ENCODE assay signal across 9 cellular contexts in genomic region chr2:64731306-64731654, GRCh38.
A peak's percentile ranks its signal among the peaks of the same experiment; 100 is the strongest.
DNase-seq lines count a peak whose midpoint lies in the region; ATAC-seq, FAIRE-seq and TF ChIP-seq lines count a peak whose summit lies in the region.
"Had no signal": no experiment of that assay in that cellular context is flagged by ENCODE, and none has a peak within 500 bp of the region (broad histone marks: within the 10 kb centered on the region; RNA-seq: fewer than 3 reads in every experiment).

No MANE protein-coding gene starts in this region.

- H3K4me3 Mint-ChIP-seq in CD8-positive, alpha-beta T cell, result peak overlapping the region; percentile 87

- ATAC-seq in CD8-positive, alpha-beta T cell, result no peak
- ATAC-seq in Panc1 (no peak), pancreas (no peak), HG02571 (IDR thresholded peaks at IDR 0.05; ENCODE audit: unreplicated experiment) (no peak)

- BruUV-seq in Panc1 (replicated peaks; lab: Mats Ljungman, UMichigan), result no TSS peak

- 43% methylated on average over 3 of the region's 3 CpGs for WGBS in esophagus muscularis mucosa
- WGBS in pancreas, 2 donors, result 46 to 61% methylated on average over 3 of the region's 3 CpGs

- no peak for TF ChIP-seq POLR2A in esophagus muscularis mucosa (IDR thresholded peaks at IDR 0.05; ENCODE audit: low read depth)

- POLR2A ChIA-PET in CD8-positive, alpha-beta T cell (lab: Charles Lee), result interaction anchor here (1.2 to 3.5 kb wide), 3 partner anchors 12 to 79 kb away, joined by 3 to 14 read pairs (median 4); partner anchors contain the start of gene SERTAD2
- POLR2A ChIA-PET in Panc1 (lab: Charles Lee), result no interaction called here

- peaks cover 38% of the 10 kb centered on the region for H3K4me1 ChIP-seq in CD8-positive, alpha-beta T cell (ENCODE audit: insufficient read depth, low read length)
- H3K4me1 ChIP-seq in Panc1 (ENCODE audit: control insufficient read depth, insufficient read depth, low read length) (peaks cover 51% of the 10 kb centered on the region), esophagus muscularis mucosa (peaks cover 8 to 38% (median 30%) of the 10 kb centered on the region in 4 donors), pancreas (peaks cover 5 to 29% (median 8%) of the 10 kb centered on the region in 3 donors)

- H3K36me3 ChIP-seq in CD8-positive, alpha-beta T cell (ENCODE audit: insufficient read depth, low read length), result no peaks in the 10 kb centered on the region
- H3K36me3 ChIP-seq in Panc1 (ENCODE audit: control insufficient read depth, insufficient read depth, low read length) (no peaks in the 10 kb centered on the region), esophagus muscularis mucosa (no peaks in the 10 kb centered on the region), pancreas (no peaks in the 10 kb centered on the region)

- no peak for TF ChIP-seq EP300 in esophagus muscularis mucosa (IDR thresholded peaks at IDR 0.05)

- CTCF ChIA-PET in CD8-positive, alpha-beta T cell (lab: Charles Lee), result interaction anchor here (0.8 to 1.2 kb wide), 4 partner anchors 9 to 85 kb away, joined by 3 to 6 read pairs (median 4); partner anchors contain the start of gene SERTAD2
- CTCF ChIA-PET in Panc1 (lab: Charles Lee), result no interaction called here

- TF ChIP-seq CTCF in CD8-positive, alpha-beta T cell (IDR thresholded peaks at IDR 0.05), result no peak
- TF ChIP-seq CTCF in Panc1 (IDR thresholded peaks at IDR 0.05), result no peak
- TF ChIP-seq CTCF in esophagus muscularis mucosa (IDR thresholded peaks at IDR 0.05), result no peak
- no peak for TF ChIP-seq CTCF in pancreas (IDR thresholded peaks at IDR 0.05)

- H3K4me1 Mint-ChIP-seq in CD8-positive, alpha-beta T cell (ENCODE audit: low read depth), result peaks cover 56% of the 10 kb centered on the region

- FAIRE-seq in pancreas (lab: Jason Lieb, UNC), result no peak
- FAIRE-seq: K562 had no signal

- H3K27ac ChIP-seq in CD8-positive, alpha-beta T cell (ENCODE audit: low read depth, low read length), result peak overlapping the region; percentile 69
- H3K27ac ChIP-seq in Panc1 (ENCODE audit: low read length) (peak overlapping the region; percentile 76), esophagus muscularis mucosa (replicated peaks in 1 of 4) (peak overlapping the region; percentile 40 to 66 (median 54)), pancreas (peak overlapping the region in 3 of 4 donors; percentile 60 to 82 (median 70))

- peak overlapping the region; percentile 32 for H3K4me3 ChIP-seq in CD8-positive, alpha-beta T cell (ENCODE audit: low read depth, low read length)
- H3K4me3 ChIP-seq in Panc1 (ENCODE audit: low read depth in 2 of 2, low read length in 2 of 2) (no peak overlapping the region; a peak in 1 of 4 replicates), esophagus muscularis mucosa (peak overlapping the region; percentile 41 to 53 (median 42)), pancreas (peak overlapping the region in 2 of 4 donors; percentile 31 to 41)
- H3K4me3 ChIP-seq: K562 had no signal

- H3K36me3 Mint-ChIP-seq in CD8-positive, alpha-beta T cell, result peaks cover 18% of the 10 kb centered on the region

- peak overlapping the region; percentile 99 for H3K27ac Mint-ChIP-seq in CD8-positive, alpha-beta T cell

- DNase-seq in CD8-positive, alpha-beta T cell, result no peak
- DNase-seq in Panc1 (ENCODE audit: low read depth, low spot score), result no peak
- no peak for DNase-seq in esophagus muscularis mucosa (ENCODE audit: extremely low spot score)
- no peak for DNase-seq in pancreas
- DNase-seq in UCSD-AML1 (lab: John Stamatoyannopoulos, UW; ENCODE audit: unreplicated experiment), result no peak
- DNase-seq in GM19240 (ENCODE audit: insufficient read length, low spot score), result no peak
- no peak for DNase-seq in SK-N-DZ (ENCODE audit: low spot score)

- in situ Hi-C loops in Panc1 (cut with HindIII; ENCODE audit: low pct_unique_long_range_greater_than_20kb, low sequenced_read_pairs), result no loop called here

- H3K27me3 Mint-ChIP-seq in CD8-positive, alpha-beta T cell (ENCODE audit: low read depth), result no peaks in the 10 kb centered on the region

- H3K9me3 Mint-ChIP-seq in CD8-positive, alpha-beta T cell, result no peaks in the 10 kb centered on the region

- H3K9me3 ChIP-seq in CD8-positive, alpha-beta T cell (ENCODE audit: low read length), result no peaks in the 10 kb centered on the region
- no peaks in the 10 kb centered on the region for H3K9me3 ChIP-seq in Panc1 (ENCODE audit: control insufficient read depth, insufficient read depth, low read depth, low read length)
- H3K9me3 ChIP-seq in esophagus muscularis mucosa, result no peaks in the 10 kb centered on the region
- no peaks in the 10 kb centered on the region for H3K9me3 ChIP-seq in pancreas

- intact Hi-C loops in CD8-positive, alpha-beta T cell (cut with DNase I, micrococcal nuclease), result loop anchor here (1.0 to 5.0 kb wide), 3 partner anchors 17 to 84 kb away; no protein-coding TSS in a partner anchor
- intact Hi-C loops in Panc1 (cut with micrococcal nuclease; ENCODE audit: unreplicated experiment) (no loop called here), esophagus muscularis mucosa (cut with DNase I) (no loop called here), pancreas (cut with DNase I) (loop anchor here in 1 of 3 donors (10.0 kb wide), 1 partner anchor 134 kb away; no protein-coding TSS in a partner anchor)

- no peaks in the 10 kb centered on the region for H3K27me3 ChIP-seq in CD8-positive, alpha-beta T cell (ENCODE audit: insufficient read depth, low read length)
- H3K27me3 ChIP-seq in Panc1 (ENCODE audit: control insufficient read depth, insufficient read depth, low read length), result no peaks in the 10 kb centered on the region
- H3K27me3 ChIP-seq in esophagus muscularis mucosa, result no peaks in the 10 kb centered on the region
- H3K27me3 ChIP-seq in pancreas, result no peaks in the 10 kb centered on the region

Comparison
In these comparisons a context has a peak if more than half of its experiments do, and no peak if none do; other contexts are left out.
1. H3K4me3 ChIP-seq: peak in CD8-positive, alpha-beta T cell (single experiment) and esophagus muscularis mucosa (4 of 4); none in Panc1 (0 of 2).
2. intact Hi-C loops: an anchor here in CD8-positive, alpha-beta T cell (1.0 to 5.0 kb wide); none called in Panc1 and esophagus muscularis mucosa.
3. Peak in every context shown above with its lines, with median percentiles within 50 percentile points of each other: H3K27ac ChIP-seq.